In the genomic region with DNA sequence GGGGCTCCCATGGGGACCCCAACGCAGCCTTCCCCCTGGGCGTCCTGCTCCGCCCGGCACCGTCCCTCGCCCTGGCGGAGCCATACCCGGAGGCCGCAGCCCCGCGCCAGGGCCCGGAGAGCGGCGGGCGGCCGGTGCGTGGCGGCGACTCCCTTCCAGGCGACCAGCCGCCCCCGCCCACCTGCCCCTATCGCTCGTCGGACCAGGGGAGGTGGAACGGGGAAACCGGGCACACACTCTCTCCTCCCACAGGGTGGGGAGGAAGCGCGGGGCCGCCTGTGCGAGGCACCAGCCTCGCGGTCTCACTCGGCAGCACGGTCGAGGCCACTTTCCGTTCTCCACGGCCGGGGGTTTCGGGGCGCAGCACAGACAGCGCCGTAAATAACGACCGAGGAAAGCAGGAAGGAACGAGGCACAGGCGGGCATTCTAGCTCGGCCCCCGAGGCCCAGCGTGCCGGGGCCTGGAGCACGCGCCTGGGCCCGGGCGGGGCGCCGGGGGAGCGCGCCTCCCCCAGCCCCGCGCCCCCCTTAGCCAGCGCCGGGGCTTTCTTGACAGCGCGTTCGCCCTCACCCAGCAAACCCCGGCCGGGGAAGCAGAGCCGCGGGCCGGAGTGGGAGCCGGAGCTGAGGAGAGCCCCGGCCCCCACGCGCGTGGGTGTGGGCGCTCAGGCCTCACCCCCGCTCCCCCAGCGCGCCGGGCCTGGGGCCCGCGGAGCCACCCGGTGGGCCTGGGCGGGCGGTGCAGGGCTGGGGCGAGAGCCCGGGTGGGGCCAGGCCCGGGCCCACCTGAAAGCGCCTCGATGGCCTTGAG, we compare ENCODE assay signal across 1 cellular context.
A peak's percentile ranks its signal among the peaks of the same experiment; 100 is the strongest.
TF ChIP-seq lines count a peak whose summit lies in the region.

No MANE protein-coding gene starts in this region.

TF ChIP-seq in GM12878, 131 proteins besides CTCF, POLR2A, EP300 and RAD21 (continued from another document and continues in another):
- TF ChIP-seq ZNF592 (IDR thresholded peaks at IDR 0.05) (no peak), MYC (IDR thresholded peaks at IDR 0.05; ENCODE audit: insufficient read depth, insufficient read length, insufficient replicate concordance, low read length, severe bottlenecking) (peak; percentile 82), HDAC6 (IDR thresholded peaks at IDR 0.05; ENCODE audit: unreplicated experiment) (peak; percentile 20), JUND (IDR thresholded peaks at IDR 0.05; ENCODE audit: low read depth, low read length) (no peak), NFXL1 (IDR thresholded peaks at IDR 0.05; ENCODE audit: borderline replicate concordance) (no peak), ZNF622 (IDR thresholded peaks at IDR 0.05) (no peak), E2F8 (IDR thresholded peaks at IDR 0.05; ENCODE audit: low read depth, partially characterized antibody) (no peak), NFIC (IDR thresholded peaks at IDR 0.05; ENCODE audit: low read depth, low read length) (no peak), STAT3 (IDR thresholded peaks at IDR 0.05; ENCODE audit: low read depth, low read length) (no peak), ZNF207 (IDR thresholded peaks at IDR 0.05; ENCODE audit: borderline replicate concordance) (no peak), PAX5 (IDR thresholded peaks at IDR 0.05; ENCODE audit: borderline replicate concordance, low read depth, low read length) (no peak), EGR1 (IDR thresholded peaks at IDR 0.05; ENCODE audit: borderline replicate concordance in 1 of 2, low read depth in 2 of 2, low read length in 2 of 2) (peak in 1 of 2 experiments; percentile 93; a peak in 2 of 3 replicates), YY1 (IDR thresholded peaks at IDR 0.05; ENCODE audit: low read depth, low read length) (peak; percentile 36; the same call in 1 of the 2 replicates), MYB (IDR thresholded peaks at IDR 0.05; ENCODE audit: borderline replicate concordance, low read depth, low read length) (no peak), SP1 (IDR thresholded peaks at IDR 0.05; ENCODE audit: low read depth, low read length) (no peak), SMARCA5 (IDR thresholded peaks at IDR 0.05) (peak; percentile 76; the same call in 1 of the 2 replicates), IRF4 (IDR thresholded peaks at IDR 0.05; ENCODE audit: low read depth, low read length) (no peak), ATF3 (IDR thresholded peaks at IDR 0.05; ENCODE audit: borderline replicate concordance, extremely low read depth, low read depth, low read length) (no peak), HDGF (IDR thresholded peaks at IDR 0.05) (no peak), ZBTB40 (IDR thresholded peaks at IDR 0.05; ENCODE audit: borderline replicate concordance) (no peak), PML (IDR thresholded peaks at IDR 0.05; ENCODE audit: low read length) (no peak), SIX5 (IDR thresholded peaks at IDR 0.05; ENCODE audit: low read depth, low read length, severe bottlenecking) (no peak), CBX5 (IDR thresholded peaks at IDR 0.05; ENCODE audit: low read depth) (no peak), POLR2AphosphoS5 (IDR thresholded peaks at IDR 0.05; ENCODE audit: low read length) (peak; percentile 77; the same call in 1 of the 2 replicates), NR2C2 (IDR thresholded peaks at IDR 0.05; ENCODE audit: borderline replicate concordance, control insufficient read depth, insufficient read length, low read depth) (no peak), RELA (IDR thresholded peaks at IDR 0.05; ENCODE audit: borderline replicate concordance, partially characterized antibody) (no peak), BACH1 (IDR thresholded peaks at IDR 0.05; ENCODE audit: borderline replicate concordance) (peak; percentile 84), IKZF1 (conservative IDR thresholded peaks at IDR 0.05) (peak; percentile 75), DPF2 (IDR thresholded peaks at IDR 0.05) (peak; percentile 69), SKIL (IDR thresholded peaks at IDR 0.05; ENCODE audit: low read depth, poor library complexity, severe bottlenecking) (no peak), FOXM1 (IDR thresholded peaks at IDR 0.05; ENCODE audit: low read depth, low read length) (no peak), MTA2 (IDR thresholded peaks at IDR 0.05; ENCODE audit: low read depth) (no peak), GABPA (IDR thresholded peaks at IDR 0.05; ENCODE audit: low read depth) (no peak), ASH2L (IDR thresholded peaks at IDR 0.05; ENCODE audit: borderline replicate concordance, low read depth) (no peak)
- TF ChIP-seq, protein P1, sequence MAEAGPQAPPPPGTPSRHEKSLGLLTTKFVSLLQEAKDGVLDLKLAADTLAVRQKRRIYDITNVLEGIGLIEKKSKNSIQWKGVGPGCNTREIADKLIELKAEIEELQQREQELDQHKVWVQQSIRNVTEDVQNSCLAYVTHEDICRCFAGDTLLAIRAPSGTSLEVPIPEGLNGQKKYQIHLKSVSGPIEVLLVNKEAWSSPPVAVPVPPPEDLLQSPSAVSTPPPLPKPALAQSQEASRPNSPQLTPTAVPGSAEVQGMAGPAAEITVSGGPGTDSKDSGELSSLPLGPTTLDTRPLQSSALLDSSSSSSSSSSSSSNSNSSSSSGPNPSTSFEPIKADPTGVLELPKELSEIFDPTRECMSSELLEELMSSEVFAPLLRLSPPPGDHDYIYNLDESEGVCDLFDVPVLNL (IDR thresholded peaks at IDR 0.05; ENCODE audit: low read depth, low read length) = no peak
- TF ChIP-seq, protein P2, sequence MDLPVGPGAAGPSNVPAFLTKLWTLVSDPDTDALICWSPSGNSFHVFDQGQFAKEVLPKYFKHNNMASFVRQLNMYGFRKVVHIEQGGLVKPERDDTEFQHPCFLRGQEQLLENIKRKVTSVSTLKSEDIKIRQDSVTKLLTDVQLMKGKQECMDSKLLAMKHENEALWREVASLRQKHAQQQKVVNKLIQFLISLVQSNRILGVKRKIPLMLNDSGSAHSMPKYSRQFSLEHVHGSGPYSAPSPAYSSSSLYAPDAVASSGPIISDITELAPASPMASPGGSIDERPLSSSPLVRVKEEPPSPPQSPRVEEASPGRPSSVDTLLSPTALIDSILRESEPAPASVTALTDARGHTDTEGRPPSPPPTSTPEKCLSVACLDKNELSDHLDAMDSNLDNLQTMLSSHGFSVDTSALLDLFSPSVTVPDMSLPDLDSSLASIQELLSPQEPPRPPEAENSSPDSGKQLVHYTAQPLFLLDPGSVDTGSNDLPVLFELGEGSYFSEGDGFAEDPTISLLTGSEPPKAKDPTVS (IDR thresholded peaks at IDR 0.05; ENCODE audit: low read depth, low read length) = no peak
- TF ChIP-seq, protein P3, sequence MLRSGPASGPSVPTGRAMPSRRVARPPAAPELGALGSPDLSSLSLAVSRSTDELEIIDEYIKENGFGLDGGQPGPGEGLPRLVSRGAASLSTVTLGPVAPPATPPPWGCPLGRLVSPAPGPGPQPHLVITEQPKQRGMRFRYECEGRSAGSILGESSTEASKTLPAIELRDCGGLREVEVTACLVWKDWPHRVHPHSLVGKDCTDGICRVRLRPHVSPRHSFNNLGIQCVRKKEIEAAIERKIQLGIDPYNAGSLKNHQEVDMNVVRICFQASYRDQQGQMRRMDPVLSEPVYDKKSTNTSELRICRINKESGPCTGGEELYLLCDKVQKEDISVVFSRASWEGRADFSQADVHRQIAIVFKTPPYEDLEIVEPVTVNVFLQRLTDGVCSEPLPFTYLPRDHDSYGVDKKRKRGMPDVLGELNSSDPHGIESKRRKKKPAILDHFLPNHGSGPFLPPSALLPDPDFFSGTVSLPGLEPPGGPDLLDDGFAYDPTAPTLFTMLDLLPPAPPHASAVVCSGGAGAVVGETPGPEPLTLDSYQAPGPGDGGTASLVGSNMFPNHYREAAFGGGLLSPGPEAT (IDR thresholded peaks at IDR 0.05; ENCODE audit: low read depth) = no peak
